In the genomic region with DNA sequence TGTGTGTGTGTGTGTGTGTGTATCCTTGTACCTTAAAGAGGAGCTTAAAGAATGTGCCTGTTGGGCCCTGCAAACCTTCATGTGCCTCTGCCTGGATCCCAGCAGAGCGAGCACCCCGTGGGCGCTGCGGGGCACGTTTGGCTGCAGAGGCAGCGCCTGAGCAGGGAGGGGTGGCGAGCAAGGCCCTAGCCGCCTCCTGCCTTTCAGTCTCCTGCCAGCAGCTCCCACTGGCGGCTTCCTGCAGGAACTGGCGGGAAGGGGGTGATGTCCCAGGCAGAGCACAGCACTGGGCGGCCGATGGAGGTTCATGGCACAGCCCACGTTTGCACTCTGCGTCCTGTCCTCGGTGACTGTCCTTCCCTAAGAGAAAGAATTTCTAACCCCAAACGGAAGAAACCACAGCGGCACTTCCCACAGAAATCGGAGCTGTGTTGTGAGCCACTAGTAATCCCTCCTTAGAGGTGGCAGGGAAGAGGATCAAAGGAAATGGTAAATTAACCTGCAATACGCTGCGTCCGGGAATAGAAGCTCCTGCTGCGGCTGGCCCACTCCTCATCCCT, we compare ENCODE assay signal across 1 cellular context.
TF ChIP-seq lines count a peak whose summit lies in the region.

No MANE protein-coding gene starts in this region.

TF ChIP-seq in HepG2, 621 proteins besides CTCF, POLR2A, EP300 and RAD21 (continued from another document and continues in another):
- peak; percentile 53 for TF ChIP-seq ARID5B (CRISPR knock-in tag; IDR thresholded peaks at IDR 0.05)
- TF ChIP-seq ZBTB43 (CRISPR knock-in tag; conservative IDR thresholded peaks at IDR 0.05): no peak
- TF ChIP-seq, protein P1, sequence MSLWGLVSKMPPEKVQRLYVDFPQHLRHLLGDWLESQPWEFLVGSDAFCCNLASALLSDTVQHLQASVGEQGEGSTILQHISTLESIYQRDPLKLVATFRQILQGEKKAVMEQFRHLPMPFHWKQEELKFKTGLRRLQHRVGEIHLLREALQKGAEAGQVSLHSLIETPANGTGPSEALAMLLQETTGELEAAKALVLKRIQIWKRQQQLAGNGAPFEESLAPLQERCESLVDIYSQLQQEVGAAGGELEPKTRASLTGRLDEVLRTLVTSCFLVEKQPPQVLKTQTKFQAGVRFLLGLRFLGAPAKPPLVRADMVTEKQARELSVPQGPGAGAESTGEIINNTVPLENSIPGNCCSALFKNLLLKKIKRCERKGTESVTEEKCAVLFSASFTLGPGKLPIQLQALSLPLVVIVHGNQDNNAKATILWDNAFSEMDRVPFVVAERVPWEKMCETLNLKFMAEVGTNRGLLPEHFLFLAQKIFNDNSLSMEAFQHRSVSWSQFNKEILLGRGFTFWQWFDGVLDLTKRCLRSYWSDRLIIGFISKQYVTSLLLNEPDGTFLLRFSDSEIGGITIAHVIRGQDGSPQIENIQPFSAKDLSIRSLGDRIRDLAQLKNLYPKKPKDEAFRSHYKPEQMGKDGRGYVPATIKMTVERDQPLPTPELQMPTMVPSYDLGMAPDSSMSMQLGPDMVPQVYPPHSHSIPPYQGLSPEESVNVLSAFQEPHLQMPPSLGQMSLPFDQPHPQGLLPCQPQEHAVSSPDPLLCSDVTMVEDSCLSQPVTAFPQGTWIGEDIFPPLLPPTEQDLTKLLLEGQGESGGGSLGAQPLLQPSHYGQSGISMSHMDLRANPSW (CRISPR knock-in tag; IDR thresholded peaks at IDR 0.05; ENCODE audit: borderline replicate concordance): no peak
- TF ChIP-seq PRDM10 (CRISPR knock-in tag; IDR thresholded peaks at IDR 0.05; ENCODE audit: low read depth): no peak
- no peak for TF ChIP-seq ZNF20 (CRISPR knock-in tag; IDR thresholded peaks at IDR 0.05)
- TF ChIP-seq SMC3 (IDR thresholded peaks at IDR 0.05; ENCODE audit: low read length): peak; percentile 41; the same call in 1 of the 2 replicates
- TF ChIP-seq, protein P2, sequence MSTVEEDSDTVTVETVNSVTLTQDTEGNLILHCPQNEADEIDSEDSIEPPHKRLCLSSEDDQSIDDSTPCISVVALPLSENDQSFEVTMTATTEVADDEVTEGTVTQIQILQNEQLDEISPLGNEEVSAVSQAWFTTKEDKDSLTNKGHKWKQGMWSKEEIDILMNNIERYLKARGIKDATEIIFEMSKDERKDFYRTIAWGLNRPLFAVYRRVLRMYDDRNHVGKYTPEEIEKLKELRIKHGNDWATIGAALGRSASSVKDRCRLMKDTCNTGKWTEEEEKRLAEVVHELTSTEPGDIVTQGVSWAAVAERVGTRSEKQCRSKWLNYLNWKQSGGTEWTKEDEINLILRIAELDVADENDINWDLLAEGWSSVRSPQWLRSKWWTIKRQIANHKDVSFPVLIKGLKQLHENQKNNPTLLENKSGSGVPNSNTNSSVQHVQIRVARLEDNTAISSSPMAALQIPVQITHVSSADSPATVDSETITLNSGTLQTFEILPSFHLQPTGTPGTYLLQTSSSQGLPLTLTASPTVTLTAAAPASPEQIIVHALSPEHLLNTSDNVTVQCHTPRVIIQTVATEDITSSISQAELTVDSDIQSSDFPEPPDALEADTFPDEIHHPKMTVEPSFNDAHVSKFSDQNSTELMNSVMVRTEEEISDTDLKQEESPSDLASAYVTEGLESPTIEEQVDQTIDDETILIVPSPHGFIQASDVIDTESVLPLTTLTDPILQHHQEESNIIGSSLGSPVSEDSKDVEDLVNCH (CRISPR knock-in tag; IDR thresholded peaks at IDR 0.05): no peak
- TF ChIP-seq LCORL (IDR thresholded peaks at IDR 0.05): no peak
- peak; percentile 52; the same call in 1 of the 2 replicates for TF ChIP-seq LCORL (CRISPR knock-in tag; IDR thresholded peaks at IDR 0.05)
- peak; percentile 69 for TF ChIP-seq GATAD2A (CRISPR knock-in tag; IDR thresholded peaks at IDR 0.05)
- TF ChIP-seq ZNF33A (CRISPR knock-in tag; IDR thresholded peaks at IDR 0.05; ENCODE audit: borderline replicate concordance): no peak
- no peak for TF ChIP-seq ZBTB1 (CRISPR knock-in tag; IDR thresholded peaks at IDR 0.05; ENCODE audit: borderline replicate concordance)
- no peak for TF ChIP-seq ZBTB10 (CRISPR knock-in tag; IDR thresholded peaks at IDR 0.05; ENCODE audit: borderline replicate concordance)
- TF ChIP-seq REPIN1 (CRISPR knock-in tag; IDR thresholded peaks at IDR 0.05; ENCODE audit: borderline replicate concordance, low read depth): no peak
- TF ChIP-seq ISX (CRISPR knock-in tag; conservative IDR thresholded peaks at IDR 0.05): no peak
- peak; percentile 38 for TF ChIP-seq MED1 (CRISPR knock-in tag; IDR thresholded peaks at IDR 0.05)
- no peak for TF ChIP-seq ZEB1 (IDR thresholded peaks at IDR 0.05; ENCODE audit: insufficient replicate concordance, low read depth)
- peak; percentile 50; the same call in 1 of the 2 replicates for TF ChIP-seq ZNF510 (CRISPR knock-in tag; IDR thresholded peaks at IDR 0.05; ENCODE audit: low read depth)
- no peak for TF ChIP-seq DNMT1 (CRISPR knock-in tag; IDR thresholded peaks at IDR 0.05)
- TF ChIP-seq ZSCAN12 (CRISPR knock-in tag; IDR thresholded peaks at IDR 0.05): no peak
- TF ChIP-seq BCL6 (CRISPR knock-in tag; IDR thresholded peaks at IDR 0.05): no peak
- TF ChIP-seq, protein P3, sequence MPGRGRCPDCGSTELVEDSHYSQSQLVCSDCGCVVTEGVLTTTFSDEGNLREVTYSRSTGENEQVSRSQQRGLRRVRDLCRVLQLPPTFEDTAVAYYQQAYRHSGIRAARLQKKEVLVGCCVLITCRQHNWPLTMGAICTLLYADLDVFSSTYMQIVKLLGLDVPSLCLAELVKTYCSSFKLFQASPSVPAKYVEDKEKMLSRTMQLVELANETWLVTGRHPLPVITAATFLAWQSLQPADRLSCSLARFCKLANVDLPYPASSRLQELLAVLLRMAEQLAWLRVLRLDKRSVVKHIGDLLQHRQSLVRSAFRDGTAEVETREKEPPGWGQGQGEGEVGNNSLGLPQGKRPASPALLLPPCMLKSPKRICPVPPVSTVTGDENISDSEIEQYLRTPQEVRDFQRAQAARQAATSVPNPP (CRISPR knock-in tag; IDR thresholded peaks at IDR 0.05): no peak
- 0 out of 2 replicates have a peak, but pooled peaks have one; percentile 68 for TF ChIP-seq ZNF256 (CRISPR knock-in tag; conservative IDR thresholded peaks at IDR 0.05)
- no peak for TF ChIP-seq PCBP1 (IDR thresholded peaks at IDR 0.05; ENCODE audit: borderline replicate concordance, low read depth, low read length)
- TF ChIP-seq ZNF615 (CRISPR knock-in tag; IDR thresholded peaks at IDR 0.05; ENCODE audit: borderline replicate concordance): no peak
- TF ChIP-seq FUBP1 (CRISPR knock-in tag; IDR thresholded peaks at IDR 0.05; ENCODE audit: borderline replicate concordance): no peak
- TF ChIP-seq ZFP82 (CRISPR knock-in tag; IDR thresholded peaks at IDR 0.05; ENCODE audit: borderline replicate concordance): no peak
- 0 out of 2 replicates have a peak, but pooled peaks have one; percentile 11 for TF ChIP-seq NRL (CRISPR knock-in tag; IDR thresholded peaks at IDR 0.05; ENCODE audit: borderline replicate concordance)
- no peak for TF ChIP-seq HES4 (CRISPR knock-in tag; IDR thresholded peaks at IDR 0.05; ENCODE audit: borderline replicate concordance)
- TF ChIP-seq CHCHD3 (CRISPR knock-in tag; IDR thresholded peaks at IDR 0.05): no peak
